In the genomic region with DNA sequence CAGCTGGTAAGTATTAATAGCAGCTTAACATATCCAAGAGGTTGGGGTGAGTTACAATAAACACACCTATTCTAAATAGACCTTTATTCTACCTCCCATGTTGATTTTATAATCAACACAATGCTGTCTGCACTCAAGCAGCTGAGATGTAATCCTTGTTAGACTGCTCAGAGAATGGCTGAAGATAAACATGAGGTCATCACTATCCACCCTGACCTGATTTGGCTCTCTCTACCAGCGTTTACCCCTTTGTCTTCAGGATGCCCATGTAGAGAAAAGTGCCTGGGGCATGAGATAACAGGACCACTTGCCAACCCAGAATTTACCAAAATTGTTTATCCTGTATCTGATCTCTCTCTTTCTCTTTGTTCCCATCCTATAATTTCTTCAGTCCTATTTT, we compare ENCODE assay signal across 18 cellular contexts.
DNase-seq lines count a peak whose midpoint lies in the region; ATAC-seq, FAIRE-seq and TF ChIP-seq lines count a peak whose summit lies in the region.
"Had no signal": no experiment of that assay in that cellular context is flagged by ENCODE, and none has a peak within 500 bp of the region (broad histone marks: within the 10 kb centered on the region; RNA-seq: fewer than 3 reads in every experiment).

No MANE protein-coding gene starts in this region.

- no peaks in the 10 kb centered on the region for H3K79me2 ChIP-seq in HepG2 (ENCODE audit: insufficient read depth, low read length)

- no peak for TF ChIP-seq EP300 in HepG2 (IDR thresholded peaks at IDR 0.05; ENCODE audit: low read depth in 2 of 2, low read length in 2 of 2)
- TF ChIP-seq EP300 in HepG2 (CRISPR knock-in tag; IDR thresholded peaks at IDR 0.05; ENCODE audit: borderline replicate concordance): no peak

- no peak for FAIRE-seq in HepG2 (lab: Jason Lieb, UNC)
- FAIRE-seq: A549, H1 had no signal

- TF ChIP-seq CTCF in HepG2 (CRISPR knock-in tag; IDR thresholded peaks at IDR 0.05) (no peak), right lobe of liver (IDR thresholded peaks at IDR 0.05) (no peak), epithelial cell of esophagus (IDR thresholded peaks at IDR 0.05; ENCODE audit: insufficient read depth, low read depth, low read length, missing control alignments) (no peak)

- 0% methylated on average over 1 of the region's 1 CpG for WGBS in HepG2 (ENCODE audit: low lambda C conversion rate)
- WGBS in right lobe of liver (ENCODE audit: insufficient coverage, low coverage, low lambda C conversion rate, missing lambda C conversion rate): 19% methylated on average over 1 of the region's 1 CpG
- WGBS in right cardiac atrium: 13% methylated on average over 1 of the region's 1 CpG

- no peak for DNase-seq in HepG2 (ENCODE audit: low spot score)
- no peak for DNase-seq in right lobe of liver
- peak; percentile 17 for DNase-seq in NCI-H748 treated with DMSO at 0.1 percent for 48 hours (lab: John Stamatoyannopoulos, UW)
- peak; percentile 10 for DNase-seq in epithelial cell of esophagus (ENCODE audit: low read depth)
- DNase-seq in NCI-H446 (lab: John Stamatoyannopoulos, UW): no peak
- DNase-seq in DMS 273 treated with DMSO at 0.1 percent for 48 hours (lab: John Stamatoyannopoulos, UW): no peak
- DNase-seq in right cardiac atrium: no peak
- DNase-seq: DND-41, GF-D8, NCI-H1092, NCI-H1694, NCI-H524 treated with DMSO at 0.1 percent for 48 hours, PC-9 had no signal

- H3K4me3 ChIP-seq in HepG2 (replicated peaks in 1 of 3; ENCODE audit: insufficient read depth in 1 of 3, low read depth in 2 of 3, low read length in 3 of 3): no peak overlapping the region
- no peak overlapping the region for H3K4me3 ChIP-seq in right lobe of liver
- no peak overlapping the region for H3K4me3 ChIP-seq in epithelial cell of esophagus (ENCODE audit: low read length)
- H3K4me3 ChIP-seq in right cardiac atrium (ENCODE audit: low read length): no peak overlapping the region
- H3K4me3 ChIP-seq: A549, PC-9 had no signal

- no peak for TF ChIP-seq RAD21 in HepG2 (CRISPR knock-in tag; IDR thresholded peaks at IDR 0.05)

- BruUV-seq in HepG2 (replicated peaks; lab: Mats Ljungman, UMichigan): no TSS peak

- intact Hi-C loops in HepG2 (cut with micrococcal nuclease; ENCODE audit: unreplicated experiment): no loop called here
- intact Hi-C loops in right lobe of liver (cut with DNase I): no loop called here
- intact Hi-C loops in right cardiac atrium (cut with DNase I): no loop called here

- no peaks in the 10 kb centered on the region for H4K20me1 ChIP-seq in HepG2 (ENCODE audit: insufficient read depth, low read length)

- H2AFZ ChIP-seq in HepG2 (ENCODE audit: low read length): no peak overlapping the region
- H2AFZ ChIP-seq: PC-9 had no signal

- H3K9me3 ChIP-seq in HepG2 (ENCODE audit: low read length) (no peaks in the 10 kb centered on the region), right lobe of liver (no peaks in the 10 kb centered on the region), right cardiac atrium (ENCODE audit: control insufficient read depth, low read length) (no peaks in the 10 kb centered on the region)
- H3K9me3 ChIP-seq: A549 had no signal

- H3K36me3 ChIP-seq in HepG2 (replicated peaks in 1 of 2; ENCODE audit: control insufficient read depth in 1 of 2, insufficient read depth in 2 of 2, low read length in 2 of 2) (no peaks in the 10 kb centered on the region), right lobe of liver (no peaks in the 10 kb centered on the region)

- H3K4me1 ChIP-seq in HepG2 (ENCODE audit: insufficient read depth, low read length): no peaks in the 10 kb centered on the region
- H3K4me1 ChIP-seq in right lobe of liver: no peaks in the 10 kb centered on the region
- H3K4me1 ChIP-seq in right cardiac atrium (ENCODE audit: control insufficient read depth, insufficient read depth, low read length): no peaks in the 10 kb centered on the region
- H3K4me1 ChIP-seq: A549 had no signal

- CTCF ChIA-PET in HepG2 (lab: Yijun Ruan, JAX; ENCODE audit: low intra/inter-chr PET ratio, low total read pairs): no interaction called here

- H3K4me2 ChIP-seq in HepG2 (ENCODE audit: low read depth, low read length): no peak overlapping the region
- H3K4me2 ChIP-seq: A549, KMS-11, PC-9 had no signal

- in situ Hi-C loops in HepG2 (cut with HindIII; ENCODE audit: extremely low pct_ligation_motif_present, low pct_unique_long_range_greater_than_20kb): no loop called here

- H3K27me3 ChIP-seq in HepG2 (ENCODE audit: control insufficient read depth in 1 of 2, insufficient read depth in 2 of 2, low read length in 2 of 2) (no peaks in the 10 kb centered on the region), right lobe of liver (no peaks in the 10 kb centered on the region), right cardiac atrium (ENCODE audit: control insufficient read depth, insufficient read depth) (no peaks in the 10 kb centered on the region)

- no peak overlapping the region for H3K9ac ChIP-seq in HepG2 (ENCODE audit: insufficient read depth, low read depth, low read length)
- H3K9ac ChIP-seq: KMS-11 had no signal

- H3K27ac ChIP-seq in HepG2 (ENCODE audit: extremely low read length, insufficient read depth, low read length) (no peak overlapping the region), right lobe of liver (no peak overlapping the region), right cardiac atrium (ENCODE audit: low read length) (no peak overlapping the region)
- H3K27ac ChIP-seq: A549, KMS-11, PC-9 had no signal

- TF ChIP-seq POLR2A in HepG2 (IDR thresholded peaks at IDR 0.05; ENCODE audit: insufficient read depth in 1 of 2, low read depth in 2 of 2, low read length in 2 of 2): no peak
- TF ChIP-seq POLR2A in right lobe of liver (IDR thresholded peaks at IDR 0.05): no peak

- ATAC-seq in HepG2 (no peak), right lobe of liver (no peak), GM21515 (IDR thresholded peaks at IDR 0.05; ENCODE audit: unreplicated experiment) (no peak), right cardiac atrium (no peak)
- ATAC-seq: A549, Right ventricle myocardium inferior had no signal

- POLR2A ChIA-PET in HepG2 (lab: Yijun Ruan, JAX): no interaction called here

TF ChIP-seq in HepG2, 621 proteins besides CTCF, POLR2A, EP300 and RAD21:
- no peak for TF ChIP-seq PRDM15 (CRISPR knock-in tag; IDR thresholded peaks at IDR 0.05)
- TF ChIP-seq ZBTB8A (CRISPR knock-in tag; IDR thresholded peaks at IDR 0.05; ENCODE audit: borderline replicate concordance, low read depth): no peak
- peak; percentile 54 for TF ChIP-seq ATF7 (IDR thresholded peaks at IDR 0.05)
- TF ChIP-seq ATF7 (CRISPR knock-in tag; IDR thresholded peaks at IDR 0.05): no peak
- TF ChIP-seq KDM4B (CRISPR knock-in tag; IDR thresholded peaks at IDR 0.05): no peak

Comparison
In these comparisons a context has a peak if more than half of its experiments do, and no peak if none do; other contexts are left out.
1. DNase-seq: peak in NCI-H748 treated with DMSO at 0.1 percent for 48 hours (single experiment) and epithelial cell of esophagus (single experiment); none in HepG2 (single experiment), right lobe of liver (0 of 3), NCI-H446 (0 of 2), DMS 273 treated with DMSO at 0.1 percent for 48 hours (single experiment) and right cardiac atrium (0 of 3).